ENCODE assay signal across 9 cellular contexts in the genomic region with DNA sequence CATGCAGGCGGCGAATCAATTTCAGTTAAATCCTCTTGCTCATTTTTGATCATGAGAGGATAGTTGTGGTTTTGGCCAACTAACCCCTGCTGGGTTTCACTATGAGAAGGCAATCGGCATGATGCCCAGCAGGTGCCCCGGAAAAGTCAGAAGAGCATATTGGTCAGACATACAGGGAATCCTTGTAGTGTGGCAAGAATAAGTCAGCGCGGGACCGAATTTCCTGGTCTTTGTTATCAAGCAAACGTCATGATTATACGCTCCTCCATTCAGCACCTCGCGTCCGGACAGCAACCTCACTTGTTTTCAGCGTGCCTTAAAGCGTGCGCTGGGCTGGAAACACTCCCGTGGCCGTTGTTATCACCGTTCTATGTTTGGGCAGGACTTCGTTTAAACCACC. TPM values are rescaled to one million over a fixed set of nuclear protein-coding genes. Genes with fewer than 3 reads are reported as not detected.
DNase-seq lines count a peak whose midpoint lies in the region; ATAC-seq and TF ChIP-seq lines count a peak whose summit lies in the region.
"Had no signal": no experiment of that assay in that cellular context is flagged by ENCODE, and none has a peak within 500 bp of the region (broad histone marks: within the 10 kb centered on the region; RNA-seq: fewer than 3 reads in every experiment).

No MANE protein-coding gene starts in this region.

- no peak overlapping the region for H3K27ac ChIP-seq in mesendoderm (ENCODE audit: low read depth, low read length)
- no peak overlapping the region for H3K27ac ChIP-seq in thoracic aorta
- H3K27ac ChIP-seq in ascending aorta = no peak overlapping the region
- H3K27ac ChIP-seq: 22Rv1 had no signal

- H3K23ac ChIP-seq in mesendoderm (ENCODE audit: low read length) = no peak overlapping the region

- no peak overlapping the region for H3K27ac Mint-ChIP-seq in T-helper 2 cell treated with Interferon-gamma antibody and Interleukin-4, amounts not matched to agents 5 μg/mL and 100 μg/mL, for 36 hours

- peaks cover 25% of the 10 kb centered on the region for H3K27me3 ChIP-seq in mesendoderm (ENCODE audit: insufficient read depth, low read length, poor library complexity)
- peaks cover 9% of the 10 kb centered on the region for H3K27me3 ChIP-seq in thoracic aorta (replicated peaks; ENCODE audit: insufficient read depth)
- peaks cover 18% of the 10 kb centered on the region for H3K27me3 ChIP-seq in ascending aorta

- no peak overlapping the region for H2BK5ac ChIP-seq in mesendoderm (ENCODE audit: low read length)

- no peak overlapping the region for H3K9ac ChIP-seq in mesendoderm (ENCODE audit: low read length)

- H4K8ac ChIP-seq in mesendoderm (ENCODE audit: low read depth, low read length) = no peak overlapping the region

- intact Hi-C loops in ascending aorta (cut with DNase I) = no loop called here

- no CpG with 5 or more reads among the region's 19 CpGs for WGBS in mesendoderm (ENCODE audit: extremely low coverage, insufficient coverage, low lambda C conversion rate)

- no peak for TF ChIP-seq CTCF in thoracic aorta (IDR thresholded peaks at IDR 0.05)
- TF ChIP-seq CTCF in ascending aorta (IDR thresholded peaks at IDR 0.05) = no peak

- H3K18ac ChIP-seq in mesendoderm (ENCODE audit: low read length) = no peak overlapping the region

- H3K4ac ChIP-seq in mesendoderm (ENCODE audit: low read depth, low read length) = no peak overlapping the region

- no peaks in the 10 kb centered on the region for H3K36me3 ChIP-seq in mesendoderm (ENCODE audit: control insufficient read depth, insufficient read depth, low read length)
- no peaks in the 10 kb centered on the region for H3K36me3 ChIP-seq in thoracic aorta
- H3K36me3 ChIP-seq in ascending aorta = no peaks in the 10 kb centered on the region

- no peaks in the 10 kb centered on the region for H3K36me3 Mint-ChIP-seq in T-helper 2 cell treated with Interferon-gamma antibody and Interleukin-4, amounts not matched to agents 5 μg/mL and 100 μg/mL, for 36 hours (ENCODE audit: low read depth)

- H3K27me3 Mint-ChIP-seq in T-helper 2 cell treated with Interferon-gamma antibody and Interleukin-4, amounts not matched to agents 5 μg/mL and 100 μg/mL, for 36 hours (ENCODE audit: low read depth) = peaks cover 53% of the 10 kb centered on the region

- no peak overlapping the region for H2BK15ac ChIP-seq in mesendoderm (replicated peaks; ENCODE audit: low read depth)

- H3K79me1 ChIP-seq in mesendoderm (ENCODE audit: low read length) = no peaks in the 10 kb centered on the region

- H3K9me3 ChIP-seq in thoracic aorta = no peaks in the 10 kb centered on the region
- peaks cover 0 to 4% of the 10 kb centered on the region in 2 donors for H3K9me3 ChIP-seq in ascending aorta

- H3K4me3 ChIP-seq in mesendoderm (ENCODE audit: low read length) (no peak overlapping the region), thoracic aorta (peak overlapping the region; percentile 32), ascending aorta (no peak overlapping the region)

- H2AK5ac ChIP-seq in mesendoderm (ENCODE audit: low read length) = no peak overlapping the region

- no peak for ATAC-seq in thoracic aorta (ENCODE audit: insufficient number of reproducible peaks, low FRiP score, low read depth)

- no peaks in the 10 kb centered on the region for H3K9me3 Mint-ChIP-seq in T-helper 2 cell treated with Interferon-gamma antibody and Interleukin-4, amounts not matched to agents 5 μg/mL and 100 μg/mL, for 36 hours

- no peaks in the 10 kb centered on the region for H3K79me2 ChIP-seq in mesendoderm (ENCODE audit: control insufficient read depth, insufficient read depth, low read length)

- H3K4me1 Mint-ChIP-seq in T-helper 2 cell treated with Interferon-gamma antibody and Interleukin-4, amounts not matched to agents 5 μg/mL and 100 μg/mL, for 36 hours (ENCODE audit: low read depth) = peaks cover 8% of the 10 kb centered on the region

- H3K56ac ChIP-seq in mesendoderm (ENCODE audit: low read length) = no peak overlapping the region

- DNase-seq in DMS 273 (lab: John Stamatoyannopoulos, UW; ENCODE audit: unreplicated experiment) (peak; percentile 44), DMS 273 treated with DMSO at 0.1 percent for 48 hours (lab: John Stamatoyannopoulos, UW) (no peak), LHCN-M2 (ENCODE audit: low read depth) (peak; percentile 53), dermis microvascular lymphatic vessel endothelial cell (ENCODE audit: low read depth in 2 of 2) (peak; percentile 56 to 80), mesendoderm (peak; percentile 82), thoracic aorta (ENCODE audit: low spot score) (no peak), ascending aorta (ENCODE audit: low spot score in 2 of 2) (no peak)
- DNase-seq in T-helper 2 cell treated with Interferon-gamma antibody and Interleukin-4, amounts not matched to agents 5 μg/mL and 100 μg/mL, for 36 hours (ENCODE audit: low spot score) = peak; percentile 30

- H2BK120ac ChIP-seq in mesendoderm (ENCODE audit: low read depth, low read length) = no peak overlapping the region

- peak overlapping the region; percentile 25 for H3K4me3 Mint-ChIP-seq in T-helper 2 cell treated with Interferon-gamma antibody and Interleukin-4, amounts not matched to agents 5 μg/mL and 100 μg/mL, for 36 hours

- no peak overlapping the region for H4K5ac ChIP-seq in mesendoderm (ENCODE audit: low read length)

- H3K4me2 ChIP-seq in mesendoderm (ENCODE audit: low read length) = no peak overlapping the region

- H3K4me1 ChIP-seq in mesendoderm (ENCODE audit: control insufficient read depth, low read depth, low read length) (peaks cover 2% of the 10 kb centered on the region), thoracic aorta (ENCODE audit: control insufficient read depth in 1 of 2, low read depth in 2 of 2) (peaks cover 18 to 24% of the 10 kb centered on the region in 2 donors), ascending aorta (peaks cover 14 to 17% of the 10 kb centered on the region in 2 donors)

RNA-seq across cellular contexts. Expression of a gene that starts 1.8 kb away (rescaled TPM):
- total RNA-seq in LHCN-M2 (2014; rRNA removed) = 0.06 TPM in 2 replicates
- polyA plus RNA-seq in LHCN-M2 (2012) = 0.21 TPM
- total RNA-seq in dermis microvascular lymphatic vessel endothelial cell = 13.9 and 14.3 TPM in 2 replicates
- polyA plus RNA-seq in mesendoderm (2013, experiment 1 of 2) = 1.3 TPM
- 1.1 TPM for polyA plus RNA-seq in mesendoderm (2013, experiment 2 of 2)
- 10 to 100 TPM in 1 of 2 donors, 1 to 10 TPM in 1; 7.6 to 19.0 TPM for total RNA-seq in thoracic aorta
- 53.0 TPM for total RNA-seq in ascending aorta

Comparison
In these comparisons a context has a peak if more than half of its experiments do, and no peak if none do; other contexts are left out.
1. DNase-seq: peak in DMS 273 (single experiment), LHCN-M2 (single experiment), T-helper 2 cell treated with Interferon-gamma antibody and Interleukin-4, amounts not matched to agents 5 μg/mL and 100 μg/mL, for 36 hours (single experiment), dermis microvascular lymphatic vessel endothelial cell (2 of 2) and mesendoderm (single experiment); none in DMS 273 treated with DMSO at 0.1 percent for 48 hours (single experiment), thoracic aorta (single experiment) and ascending aorta (0 of 2).